In genomic region chr10:78331391-78331922, GRCh38 we compare ENCODE assay signal across 1 cellular context.
TF ChIP-seq lines count a peak whose summit lies in the region.

No MANE protein-coding gene starts in this region.

TF ChIP-seq in SK-N-SH, 30 proteins besides CTCF, POLR2A, EP300 and RAD21 (continued from another document):
- TF ChIP-seq REST (IDR thresholded peaks at IDR 0.05; ENCODE audit: low read depth, low read length) (no peak), ELF1 (IDR thresholded peaks at IDR 0.05) (no peak), USF2 (IDR thresholded peaks at IDR 0.05; ENCODE audit: borderline replicate concordance, low read depth, low read length) (no peak), SIN3A (IDR thresholded peaks at IDR 0.05; ENCODE audit: borderline replicate concordance, low read depth, low read length) (no peak), MEF2A (IDR thresholded peaks at IDR 0.05; ENCODE audit: borderline replicate concordance, low read depth) (no peak), EZH2phosphoT487 (IDR thresholded peaks at IDR 0.05; ENCODE audit: borderline replicate concordance, low read depth) (no peak)
